15 cellular contexts compared by ENCODE assay signal in the genomic region with DNA sequence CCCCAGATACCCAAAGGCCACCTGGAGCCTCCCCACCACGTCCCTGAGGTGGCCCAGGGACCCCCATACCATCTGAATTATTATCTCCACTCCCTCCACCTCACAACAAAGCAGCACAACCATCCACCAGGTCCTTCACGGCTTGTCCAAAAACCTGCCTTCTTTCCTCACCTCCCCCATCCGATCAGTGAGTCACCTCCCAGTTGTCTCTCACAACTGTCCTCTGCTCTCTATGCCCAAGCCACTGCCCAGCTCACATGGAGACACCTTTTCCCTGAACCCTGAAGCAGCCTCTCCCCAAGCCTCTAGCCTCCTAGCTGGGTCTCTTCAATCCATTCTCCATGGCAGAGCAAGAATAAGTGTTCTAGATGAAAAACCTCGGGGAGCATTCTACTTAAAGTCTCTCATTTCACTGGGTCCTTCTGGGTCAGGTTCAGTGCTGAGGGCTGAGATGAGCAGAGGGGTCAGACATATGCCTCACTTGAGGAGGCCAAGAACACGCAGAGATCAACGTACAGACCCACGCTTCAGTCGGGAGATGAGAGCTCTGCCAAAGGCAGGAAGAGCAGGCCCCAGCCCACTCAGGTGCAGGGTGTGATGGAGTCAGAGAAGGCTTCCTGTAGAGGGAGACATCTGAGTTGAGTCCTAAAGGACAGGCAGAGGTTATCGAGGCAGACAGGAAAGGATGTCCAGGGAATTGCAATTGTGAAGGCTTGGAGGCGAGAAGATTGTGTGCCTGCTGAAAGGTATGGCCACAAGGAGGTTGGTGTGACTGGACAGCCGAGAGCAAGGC.
DNase-seq lines count a peak whose midpoint lies in the region; ATAC-seq and TF ChIP-seq lines count a peak whose summit lies in the region.
"Had no signal": no experiment of that assay in that cellular context is flagged by ENCODE, and none has a peak within 500 bp of the region (broad histone marks: within the 10 kb centered on the region; RNA-seq: fewer than 3 reads in every experiment).

No MANE protein-coding gene starts in this region.

- H3K4ac ChIP-seq in H9 (ENCODE audit: low read depth, low read length): no peak overlapping the region
- H3K4ac ChIP-seq in mesenchymal stem cell (ENCODE audit: low read depth in 1 of 2, low read length in 2 of 2): no peak overlapping the region

- no peak overlapping the region for H2BK20ac ChIP-seq in H9 (ENCODE audit: low read depth, low read length, poor library complexity, severe bottlenecking)

- no peak overlapping the region for H3K4me3 ChIP-seq in CD4-positive, CD25-positive, alpha-beta regulatory T cell (ENCODE audit: low read depth, low read length)
- no peak overlapping the region for H3K4me3 ChIP-seq in mesenchymal stem cell (ENCODE audit: insufficient read depth in 1 of 2, low read depth in 1 of 2, low read length in 2 of 2)
- H3K4me3 ChIP-seq: BLaER1 treated with 17β-estradiol and CSF1 and Interleukin-3, amounts not matched to agents 10 nM and 100 nM; gastroesophageal sphincter had no signal

- H3K9ac ChIP-seq in H9 (ENCODE audit: extremely low read depth, insufficient read length, low read length) (no peak overlapping the region), mesenchymal stem cell (ENCODE audit: low read length) (no peak overlapping the region)
- H3K9ac ChIP-seq: BLaER1 treated with 17β-estradiol and CSF1 and Interleukin-3, amounts not matched to agents 10 nM and 100 nM; parathyroid adenoma had no signal

- peaks cover 0 to 2% (median 0%) of the 10 kb centered on the region in 4 donors for H3K4me1 Mint-ChIP-seq in CD4-positive, CD25-positive, alpha-beta regulatory T cell
- H3K4me1 Mint-ChIP-seq in H9 (peaks cover 26 to 36% of the 10 kb centered on the region in 2 experiments), progenitor cell of endocrine pancreas (ENCODE audit: low read depth) (no peaks in the 10 kb centered on the region)
- H3K4me1 Mint-ChIP-seq in activated T-helper 17 cell treated with anti-CD3 and anti-CD28 coated beads, Interleukin-2, amount 50 U/mL, for 72 hours: no peaks in the 10 kb centered on the region
- H3K4me1 Mint-ChIP-seq: mesothelial cell of epicardium had no signal

- no peak overlapping the region for H4K8ac ChIP-seq in H9 (replicated peaks; ENCODE audit: insufficient read length, low read depth, low read length)
- no peak overlapping the region for H4K8ac ChIP-seq in mesenchymal stem cell (ENCODE audit: low read length)

- no peaks in the 10 kb centered on the region for H3K36me3 Mint-ChIP-seq in CD4-positive, CD25-positive, alpha-beta regulatory T cell
- no peaks in the 10 kb centered on the region for H3K36me3 Mint-ChIP-seq in H9 (ENCODE audit: insufficient read depth in 1 of 3, low read depth in 3 of 3)
- H3K36me3 Mint-ChIP-seq in activated T-helper 17 cell treated with anti-CD3 and anti-CD28 coated beads, Interleukin-2, amount 50 U/mL, for 72 hours (ENCODE audit: low read depth): no peaks in the 10 kb centered on the region
- no peaks in the 10 kb centered on the region for H3K36me3 Mint-ChIP-seq in progenitor cell of endocrine pancreas (ENCODE audit: insufficient read depth)
- H3K36me3 Mint-ChIP-seq: mesothelial cell of epicardium had no signal

- H3K4me3 Mint-ChIP-seq in CD4-positive, CD25-positive, alpha-beta regulatory T cell: no peak overlapping the region
- no peak overlapping the region for H3K4me3 Mint-ChIP-seq in H9
- H3K4me3 Mint-ChIP-seq in activated T-helper 17 cell treated with anti-CD3 and anti-CD28 coated beads, Interleukin-2, amount 50 U/mL, for 72 hours: no peak overlapping the region
- H3K4me3 Mint-ChIP-seq in progenitor cell of endocrine pancreas (ENCODE audit: low read depth): no peak overlapping the region
- H3K4me3 Mint-ChIP-seq: mesothelial cell of epicardium had no signal

- no peak overlapping the region for H2AK5ac ChIP-seq in H9 (ENCODE audit: insufficient read length, low read length)
- no peak overlapping the region for H2AK5ac ChIP-seq in mesenchymal stem cell (ENCODE audit: low read length, severe bottlenecking)

- no peak overlapping the region for H2AFZ ChIP-seq in H9 (ENCODE audit: low read length)
- H2AFZ ChIP-seq in mesenchymal stem cell (ENCODE audit: low read depth, low read length): no peak overlapping the region
- H2AFZ ChIP-seq: parathyroid adenoma had no signal

- H2BK12ac ChIP-seq in H9 (ENCODE audit: insufficient read length, low read depth, low read length) (no peak overlapping the region), mesenchymal stem cell (ENCODE audit: low read length in 2 of 2) (no peak overlapping the region)

- no peaks in the 10 kb centered on the region for H3K9me3 ChIP-seq in CD4-positive, CD25-positive, alpha-beta regulatory T cell (ENCODE audit: control insufficient read depth in 2 of 2, low read length in 2 of 2)
- H3K9me3 ChIP-seq in H9 (ENCODE audit: control insufficient read depth, low read depth, low read length): no peaks in the 10 kb centered on the region
- no peaks in the 10 kb centered on the region for H3K9me3 ChIP-seq in mesenchymal stem cell (ENCODE audit: control insufficient read depth, low read length)
- H3K9me3 ChIP-seq: BLaER1 treated with 17β-estradiol and CSF1 and Interleukin-3, amounts not matched to agents 10 nM and 100 nM; gastroesophageal sphincter had no signal

- no peaks in the 10 kb centered on the region for H3K79me1 ChIP-seq in H9 (ENCODE audit: insufficient read depth, low read depth, low read length, poor library complexity, severe bottlenecking)
- H3K79me1 ChIP-seq in mesenchymal stem cell (replicated peaks; ENCODE audit: low read length, poor library complexity, severe bottlenecking): no peaks in the 10 kb centered on the region

- no peak overlapping the region for H4K5ac ChIP-seq in H9 (ENCODE audit: insufficient read length, low read depth, low read length)

- H3K27me3 ChIP-seq in CD4-positive, CD25-positive, alpha-beta regulatory T cell (ENCODE audit: control insufficient read depth, insufficient read depth, low read length): no peaks in the 10 kb centered on the region
- H3K27me3 ChIP-seq in H9 (ENCODE audit: insufficient read depth, low read length) (no peaks in the 10 kb centered on the region), mesenchymal stem cell (ENCODE audit: control insufficient read depth in 1 of 2, insufficient read depth in 1 of 2, low read length in 2 of 2) (peaks cover 82 to 94% of the 10 kb centered on the region in 2 experiments)
- H3K27me3 ChIP-seq: BLaER1 treated with 17β-estradiol and CSF1 and Interleukin-3, amounts not matched to agents 10 nM and 100 nM had no signal

- H3K4me1 ChIP-seq in CD4-positive, CD25-positive, alpha-beta regulatory T cell (ENCODE audit: control insufficient read depth, insufficient read depth, low read length, poor library complexity, severe bottlenecking): no peaks in the 10 kb centered on the region
- H3K4me1 ChIP-seq in H9 (ENCODE audit: insufficient read depth, low read length): peaks cover 4% of the 10 kb centered on the region; the same call in 1 of the 2 replicates
- no peaks in the 10 kb centered on the region for H3K4me1 ChIP-seq in mesenchymal stem cell (ENCODE audit: control insufficient read depth, insufficient read depth, low read depth, low read length)
- H3K4me1 ChIP-seq: parathyroid adenoma had no signal

- H2BK5ac ChIP-seq in H9 (ENCODE audit: insufficient read length, low read length): no peak overlapping the region
- no peak overlapping the region for H2BK5ac ChIP-seq in mesenchymal stem cell (ENCODE audit: low read depth, low read length, poor library complexity, severe bottlenecking)

- peak overlapping the region in 2 of 3 donors; percentile 20 to 66 for H3K27ac Mint-ChIP-seq in CD4-positive, CD25-positive, alpha-beta regulatory T cell
- H3K27ac Mint-ChIP-seq in H9: peak overlapping the region in 1 of 3 experiments; percentile 24; a peak in 1 of 7 replicates
- peak overlapping the region; percentile 29 for H3K27ac Mint-ChIP-seq in activated T-helper 17 cell treated with anti-CD3 and anti-CD28 coated beads, Interleukin-2, amount 50 U/mL, for 72 hours
- H3K27ac Mint-ChIP-seq in progenitor cell of endocrine pancreas: no peak overlapping the region
- H3K27ac Mint-ChIP-seq: mesothelial cell of epicardium had no signal

- ATAC-seq in CD4-positive, CD25-positive, alpha-beta regulatory T cell (ENCODE audit: low read depth in 2 of 2): no peak
- ATAC-seq in activated T-helper 17 cell treated with anti-CD3 and anti-CD28 coated beads, Interleukin-2, amount 50 U/mL, for 72 hours (replicated peaks): no peak
- ATAC-seq in HG03095 (IDR thresholded peaks at IDR 0.05; ENCODE audit: unreplicated experiment): no peak

- H3K56ac ChIP-seq in H9 (ENCODE audit: insufficient read length, low read depth, low read length): no peak overlapping the region

- H3K27ac ChIP-seq in CD4-positive, CD25-positive, alpha-beta regulatory T cell (ENCODE audit: insufficient read depth, low read length, poor library complexity, severe bottlenecking): no peak overlapping the region
- H3K27ac ChIP-seq in H9 (ENCODE audit: insufficient read length, low read depth, low read length): no peak overlapping the region
- no peak overlapping the region for H3K27ac ChIP-seq in mesenchymal stem cell (ENCODE audit: low read length, poor library complexity, severe bottlenecking)
- H3K27ac ChIP-seq: BLaER1 treated with 17β-estradiol and CSF1 and Interleukin-3, amounts not matched to agents 10 nM and 100 nM; gastroesophageal sphincter; parathyroid adenoma had no signal

- no peak for DNase-seq in CD4-positive, CD25-positive, alpha-beta regulatory T cell
- DNase-seq in H9 (peak; percentile 44), mesenchymal stem cell (peak; percentile 21), progenitor cell of endocrine pancreas (ENCODE audit: low spot score, unreplicated experiment) (no peak), LoVo (ENCODE audit: low spot score) (no peak), activated T-cell treated with anti-CD3 and anti-CD28 coated beads for 4 hours (no peak)
- DNase-seq: activated naive CD4-positive, alpha-beta T cell treated with Interleukin-2 at 50 U/mL for 16 hours; MV-4-11; NCI-H2171 treated with DMSO at 0.1 percent for 48 hours had no signal

- H3K4me2 ChIP-seq in H9 (ENCODE audit: insufficient read depth, insufficient read length, low read length) (no peak overlapping the region), mesenchymal stem cell (ENCODE audit: low read length, poor library complexity, severe bottlenecking) (no peak overlapping the region)

- H3K36me3 ChIP-seq in CD4-positive, CD25-positive, alpha-beta regulatory T cell (ENCODE audit: control insufficient read depth, insufficient read depth, low read length): no peaks in the 10 kb centered on the region
- no peaks in the 10 kb centered on the region for H3K36me3 ChIP-seq in mesenchymal stem cell (ENCODE audit: control insufficient read depth in 1 of 2, insufficient read depth in 2 of 2, low read depth in 1 of 2, low read length in 2 of 2)
- H3K36me3 ChIP-seq: BLaER1 treated with 17β-estradiol and CSF1 and Interleukin-3, amounts not matched to agents 10 nM and 100 nM had no signal

- H3K23ac ChIP-seq in H9 (ENCODE audit: insufficient read length, low read depth, low read length) (no peak overlapping the region), mesenchymal stem cell (ENCODE audit: low read length in 2 of 2) (no peak overlapping the region)

- H3K27me3 Mint-ChIP-seq in CD4-positive, CD25-positive, alpha-beta regulatory T cell: peaks cover 8% of the 10 kb centered on the region
- peaks cover 45% of the 10 kb centered on the region for H3K27me3 Mint-ChIP-seq in H9 (ENCODE audit: low read depth)
- H3K27me3 Mint-ChIP-seq in activated T-helper 17 cell treated with anti-CD3 and anti-CD28 coated beads, Interleukin-2, amount 50 U/mL, for 72 hours: peaks cover 11% of the 10 kb centered on the region
- H3K27me3 Mint-ChIP-seq in progenitor cell of endocrine pancreas: peaks cover 65% of the 10 kb centered on the region

- H3K23me2 ChIP-seq in H9 (ENCODE audit: insufficient read length, low read depth, low read length, poor library complexity, severe bottlenecking): no peaks in the 10 kb centered on the region

- H2BK120ac ChIP-seq in H9 (ENCODE audit: low read depth, low read length, poor library complexity, severe bottlenecking): no peak overlapping the region
- no peak overlapping the region for H2BK120ac ChIP-seq in mesenchymal stem cell (ENCODE audit: low read depth, low read length)

- TF ChIP-seq CTCF in H9 (conservative IDR thresholded peaks at IDR 0.05) (peak; percentile 36; the same call in 2 of the 3 replicates), progenitor cell of endocrine pancreas (IDR thresholded peaks at IDR 0.05; ENCODE audit: unreplicated experiment) (no peak)

- H3K79me2 ChIP-seq in H9 (ENCODE audit: insufficient read depth, low read length): no peaks in the 10 kb centered on the region
- H3K79me2 ChIP-seq: parathyroid adenoma had no signal

- H2BK15ac ChIP-seq in H9 (ENCODE audit: low read depth, low read length) (no peak overlapping the region), mesenchymal stem cell (ENCODE audit: low read depth, poor library complexity, severe bottlenecking) (no peak overlapping the region)

- no peak overlapping the region for H4K91ac ChIP-seq in H9 (ENCODE audit: insufficient read length, low read depth, low read length)
- H4K91ac ChIP-seq in mesenchymal stem cell (ENCODE audit: low read length): peak overlapping the region; percentile 43

- no peaks in the 10 kb centered on the region for H3K9me3 Mint-ChIP-seq in CD4-positive, CD25-positive, alpha-beta regulatory T cell
- H3K9me3 Mint-ChIP-seq in H9 (no peaks in the 10 kb centered on the region), progenitor cell of endocrine pancreas (ENCODE audit: low read depth) (no peaks in the 10 kb centered on the region)
- H3K9me3 Mint-ChIP-seq in activated T-helper 17 cell treated with anti-CD3 and anti-CD28 coated beads, Interleukin-2, amount 50 U/mL, for 72 hours: no peaks in the 10 kb centered on the region
- H3K9me3 Mint-ChIP-seq: mesothelial cell of epicardium had no signal

- H3K14ac ChIP-seq in H9 (ENCODE audit: insufficient read depth, low read length) (no peak overlapping the region), mesenchymal stem cell (ENCODE audit: low read length in 2 of 2) (no peak overlapping the region)

- no CpG with 5 or more reads among the region's 11 CpGs for WGBS in H9 (ENCODE audit: extremely low coverage, insufficient read length, low lambda C conversion rate)
- WGBS in mesenchymal stem cell: 81% methylated on average over 11 of the region's 11 CpGs

- H3T11ph ChIP-seq in H9 (ENCODE audit: low read length): no peak overlapping the region

- H3K18ac ChIP-seq in H9 (ENCODE audit: insufficient read length, low read depth, low read length) (no peak overlapping the region), mesenchymal stem cell (ENCODE audit: low read depth in 1 of 2, low read length in 2 of 2) (no peak overlapping the region)

- H4K20me1 ChIP-seq in H9 (ENCODE audit: control insufficient read depth, insufficient read depth, insufficient read length): no peaks in the 10 kb centered on the region

Comparison
In these comparisons a context has a peak if more than half of its experiments do, and no peak if none do; other contexts are left out.
1. DNase-seq: peak in H9 (single experiment) and mesenchymal stem cell (single experiment); none in CD4-positive, CD25-positive, alpha-beta regulatory T cell (0 of 3), progenitor cell of endocrine pancreas (single experiment), LoVo (single experiment) and activated T-cell treated with anti-CD3 and anti-CD28 coated beads for 4 hours (single experiment).